In the genomic region with DNA sequence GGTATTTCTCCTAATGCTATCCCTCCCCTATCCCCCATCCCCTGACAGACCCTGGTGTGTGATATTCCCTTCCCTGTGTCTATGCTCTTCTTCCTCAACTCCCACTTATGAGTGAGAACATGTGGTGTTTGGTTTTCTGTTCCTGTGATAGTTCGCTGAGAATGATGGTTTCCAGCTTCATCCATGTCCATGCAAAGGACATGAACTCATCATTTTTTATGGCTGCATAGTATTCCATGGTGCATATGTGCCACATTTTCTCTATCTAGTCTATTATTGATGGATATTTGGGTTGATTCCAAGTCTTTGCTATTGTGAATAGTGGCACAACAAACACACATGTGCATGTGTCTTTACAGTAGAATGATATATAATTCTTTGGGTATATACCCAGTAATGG, we compare ENCODE assay signal across 6 cellular contexts. TPM values are rescaled to one million over a fixed set of nuclear protein-coding genes. Genes with fewer than 3 reads are reported as not detected.
DNase-seq lines count a peak whose midpoint lies in the region; ATAC-seq, FAIRE-seq and TF ChIP-seq lines count a peak whose summit lies in the region.
"Not testable (repeated sequence)": the region's sequence is repeated elsewhere in the genome, so short reads cannot be mapped to it uniquely, and the experiment has no call there.

No MANE protein-coding gene starts in this region.

- H3K4me1 Mint-ChIP-seq in neural crest cell, result not testable (repeated sequence)

- H3K9me3 ChIP-seq in HEK293 (ENCODE audit: control insufficient read depth, insufficient read depth, low read depth, low read length); PC-9 (ENCODE audit: insufficient read depth, low read depth); K562 (replicated peaks; ENCODE audit: control insufficient read depth, insufficient read depth, low read depth, low read length): not testable (repeated sequence)

- TF ChIP-seq EP300 in K562 (IDR thresholded peaks at IDR 0.05; ENCODE audit: low read length), result not testable (repeated sequence)

- not testable (repeated sequence) for H3K27me3 ChIP-seq in PC-9 (ENCODE audit: insufficient read depth, low read depth); K562 (ENCODE audit: control insufficient read depth in 2 of 2, insufficient read depth in 2 of 2, low read length in 2 of 2)

- ATAC-seq in K562, result not testable (repeated sequence)

- TF ChIP-seq CTCF in HEK293 (tag by site-specific recombination; IDR thresholded peaks at IDR 0.05); NB4 (IDR thresholded peaks at IDR 0.05; ENCODE audit: low read depth, low read length); PC-9 (conservative IDR thresholded peaks at IDR 0.05); VCaP (conservative IDR thresholded peaks at IDR 0.05); K562 (IDR thresholded peaks at IDR 0.05 in 2 of 3, conservative IDR thresholded peaks at IDR 0.05 in 1 of 3; ENCODE audit: insufficient read depth in 2 of 3, low read depth in 1 of 3, low read length in 3 of 3); neural crest cell (conservative IDR thresholded peaks at IDR 0.05): not testable (repeated sequence)

- not testable (repeated sequence) for H4K20me1 ChIP-seq in PC-9 (ENCODE audit: insufficient read depth); K562 (replicated peaks; ENCODE audit: control insufficient read depth, insufficient read depth, low read length)

- H3K4me2 ChIP-seq in PC-9, result peak overlapping the region; percentile 86
- not testable (repeated sequence) for H3K4me2 ChIP-seq in K562 (ENCODE audit: insufficient read depth, low read length)

- not testable (repeated sequence) for TF ChIP-seq RAD21 in K562 (CRISPR knock-in tag; conservative IDR thresholded peaks at IDR 0.05 in 1 of 2, IDR thresholded peaks at IDR 0.05 in 1 of 2)

- WGBS in K562 (ENCODE audit: insufficient coverage, low coverage, missing lambda C conversion rate), result 0% methylated on average over 1 of the region's 1 CpG

- not testable (repeated sequence) for H3K36me3 Mint-ChIP-seq in neural crest cell (ENCODE audit: low read depth)

- TF ChIP-seq POLR2A in NB4 (IDR thresholded peaks at IDR 0.05; ENCODE audit: extremely low read depth, insufficient read length); K562 (conservative IDR thresholded peaks at IDR 0.05): not testable (repeated sequence)

- not testable (repeated sequence) for FAIRE-seq in K562 (lab: Jason Lieb, UNC)

- H3K27me3 Mint-ChIP-seq in neural crest cell (ENCODE audit: low read depth), result not testable (repeated sequence)

- peaks cover 49% of the 10 kb centered on the region for H3F3A ChIP-seq in PC-9 (ENCODE audit: insufficient read depth, low read depth)

- not testable (repeated sequence) for H3K9me1 ChIP-seq in K562 (ENCODE audit: control insufficient read depth, insufficient read depth, low read length)

- not testable (repeated sequence) for H2AFZ ChIP-seq in PC-9; K562 (ENCODE audit: low read depth, low read length)

- not testable (repeated sequence) for BruUV-seq in PC-9 (replicated peaks; lab: Mats Ljungman, UMichigan); K562 (replicated peaks; lab: Mats Ljungman, UMichigan)

- not testable (repeated sequence) for H3K4me1 ChIP-seq in HEK293 (ENCODE audit: control insufficient read depth, insufficient read depth, low read length); K562 (replicated peaks in 1 of 2; ENCODE audit: control insufficient read depth in 2 of 2, insufficient read depth in 2 of 2, low read length in 2 of 2)
- peaks cover 70% of the 10 kb centered on the region for H3K4me1 ChIP-seq in PC-9 (replicated peaks; ENCODE audit: insufficient read depth)

- CTCF ChIA-PET in HEK293 (lab: Yijun Ruan, JAX); PC-9 (lab: Charles Lee); K562 (lab: Yijun Ruan, JAX; ENCODE audit: low intra/inter-chr PET ratio): not testable (repeated sequence)

- H3K9ac ChIP-seq in K562 (ENCODE audit: insufficient read depth in 1 of 2, low read depth in 2 of 2, low read length in 2 of 2), result not testable (repeated sequence)

- not testable (repeated sequence) for H3K4me3 ChIP-seq in HEK293 (ENCODE audit: low read depth, low read length); PC-9; K562
- peak overlapping the region; percentile 43 for H3K4me3 ChIP-seq in NB4 (ENCODE audit: low read depth, low read length)

- not testable (repeated sequence) for H3K79me2 ChIP-seq in PC-9 (ENCODE audit: low read depth); K562 (ENCODE audit: control insufficient read depth, insufficient read depth, low read length)

- not testable (repeated sequence) for DNase-seq in NB4 (ENCODE audit: low read depth); PC-9; K562 (ENCODE audit: extremely low read depth in 1 of 4, low spot score in 3 of 4); neural crest cell (ENCODE audit: low read depth, low spot score)

- H3K9me2 ChIP-seq in PC-9 (ENCODE audit: insufficient read depth), result not testable (repeated sequence)

- in situ Hi-C loops in K562 (cut with MboI), result not testable (repeated sequence)

- intact Hi-C loops in PC-9 (cut with micrococcal nuclease; ENCODE audit: unreplicated experiment); K562 (cut with micrococcal nuclease): not testable (repeated sequence)

- peak overlapping the region; percentile 46 for H3K27ac Mint-ChIP-seq in neural crest cell (ENCODE audit: unreplicated experiment)

- POLR2A ChIA-PET in HEK293 (lab: Yijun Ruan, JAX); PC-9 (lab: Charles Lee; ENCODE audit: unreplicated experiment); K562 (lab: Yijun Ruan, JAX): not testable (repeated sequence)

- not testable (repeated sequence) for H3K4me3 Mint-ChIP-seq in neural crest cell

- not testable (repeated sequence) for H3K27ac ChIP-seq in HEK293 (ENCODE audit: extremely low read depth, low read depth, low read length); K562 (ENCODE audit: extremely low read depth, low read depth, low read length)
- H3K27ac ChIP-seq in PC-9 (peak overlapping the region; percentile 98), VCaP (peak overlapping the region; percentile 80)

- H3K36me3 ChIP-seq in HEK293 (ENCODE audit: control insufficient read depth in 2 of 2, insufficient read depth in 1 of 2, low read length in 2 of 2); PC-9 (ENCODE audit: low read depth); K562 (ENCODE audit: control insufficient read depth, insufficient read depth, low read length): not testable (repeated sequence)

- H3K9me3 Mint-ChIP-seq in neural crest cell, result not testable (repeated sequence)

TF ChIP-seq in K562, 482 proteins besides CTCF, POLR2A, EP300 and RAD21:
- TF ChIP-seq ZNF146 (CRISPR knock-in tag; IDR thresholded peaks at IDR 0.05; ENCODE audit: unreplicated experiment), result peak; percentile 87

RNA-seq across cellular contexts. Expression of a gene that starts 49.6 kb away (rescaled TPM):
- total RNA-seq in PC-9 (2021), result 7.4 and 8.4 TPM in 2 replicates
- 0.93 and 1.5 TPM in 2 replicates for total RNA-seq in K562 (2011; cell fraction: chromatin; rRNA removed; ENCODE audit: low replicate concordance)
- 0.67 and 0.79 TPM in 2 replicates for total RNA-seq in K562 (2011; cell fraction: nucleolus; rRNA removed)
- 0.88 and 2.1 TPM in 2 replicates for total RNA-seq in K562 (2011; cell fraction: nucleoplasm; rRNA removed)
- 0.14 and 1.3 TPM in 2 replicates for total RNA-seq in K562 (2014; rRNA removed)
- total RNA-seq in K562 (2014; rRNA removed; fragmentation: Illumina TruSeq; extraction: Trizol), result 0.95 and 1.1 TPM in 2 replicates
- 0.43 and 0.94 TPM in 2 replicates for total RNA-seq in K562 (2015; rRNA removed; fragmentation: Illumina TruSeq; extraction: Trizol)
- 0.83 and 1.8 TPM in 2 replicates for total RNA-seq in K562 (2021)
- polyA plus RNA-seq in K562 (2011; rRNA removed), result 0.14 and 1.1 TPM in 2 replicates
- polyA plus RNA-seq in K562 (2011; cell fraction: cytosol; rRNA removed), result 0.24 and 0.53 TPM in 2 replicates
- 0.55 and 1.3 TPM in 2 replicates for polyA plus RNA-seq in K562 (2011; cell fraction: nucleus; rRNA removed)
- polyA plus RNA-seq in K562 (2012), result 1.1 and 4.9 TPM in 2 replicates
- polyA plus RNA-seq in K562 (2014; fragmentation: Illumina TruSeq; extraction: Trizol), result 0.39 and 0.83 TPM in 2 replicates
- polyA plus RNA-seq in K562 (2014; fragmentation: Nextera tagmentation; extraction: Ambion mirVana), result under 1 TPM; 0.79 to 0.98 TPM
- polyA plus RNA-seq in K562 (2014; rRNA removed), result 0.22 and 0.70 TPM in 2 replicates
- 0.36 and 0.56 TPM in 2 replicates for polyA minus RNA-seq in K562 (2011; rRNA and poly(A)+ RNA removed)
- 1.5 TPM in 1 of 2 replicates, not detected in the other for polyA minus RNA-seq in K562 (2011; cell fraction: cytosol; rRNA and poly(A)+ RNA removed)
- polyA minus RNA-seq in K562 (2011; cell fraction: nucleus; rRNA and poly(A)+ RNA removed), result 1.5 and 2.7 TPM in 2 replicates
- total RNA-seq in neural crest cell, result 3.8 and 4.2 TPM in 2 replicates
